In the genomic region with DNA sequence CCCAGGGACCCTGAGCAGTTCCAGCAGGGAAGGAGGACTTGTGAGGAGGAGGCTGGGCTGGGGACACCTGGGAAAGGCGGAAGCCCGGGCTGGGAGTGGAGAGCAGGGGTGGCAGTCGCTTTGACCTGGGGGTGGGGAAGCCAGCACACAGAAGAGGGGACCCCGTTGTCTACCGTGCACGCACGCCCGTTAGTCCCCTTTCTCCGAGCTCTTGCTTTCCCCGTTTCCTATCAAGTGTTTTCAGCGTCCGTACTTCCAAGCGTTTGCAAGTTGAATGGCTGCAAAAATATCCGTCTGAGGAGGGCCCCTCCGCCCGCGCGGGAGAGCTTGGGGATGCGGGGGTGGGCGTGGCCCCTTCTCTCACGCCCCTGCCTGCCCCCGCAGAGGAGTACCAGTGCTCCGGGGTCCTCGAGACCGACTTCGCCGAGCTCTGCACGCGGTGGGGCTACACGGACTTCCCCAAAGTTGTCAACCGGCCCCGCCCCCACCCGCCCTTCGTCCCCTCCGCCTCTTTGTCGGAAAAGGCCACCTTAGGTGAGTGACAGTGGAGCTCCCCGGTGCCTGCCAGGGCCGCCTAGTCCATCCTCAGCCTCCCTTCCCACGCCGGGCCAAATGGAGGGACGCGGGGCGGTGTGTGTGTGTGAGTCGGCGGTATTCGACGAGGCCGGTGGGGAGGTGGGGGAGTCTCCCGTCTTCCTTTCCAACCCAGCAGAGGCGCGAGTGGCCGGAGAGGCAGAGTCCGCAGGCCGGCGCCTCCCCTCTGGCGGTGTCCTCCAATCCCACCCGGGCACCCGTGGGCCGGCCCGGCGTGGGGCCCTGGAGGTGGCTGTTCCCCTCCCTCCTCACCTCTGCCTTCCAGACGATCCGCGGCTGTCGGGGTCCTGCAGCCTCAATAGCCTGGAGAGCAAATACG, we compare ENCODE assay signal across 13 cellular contexts. TPM values are rescaled to one million over a fixed set of nuclear protein-coding genes. Genes with fewer than 3 reads are reported as not detected.
DNase-seq lines count a peak whose midpoint lies in the region; ATAC-seq and TF ChIP-seq lines count a peak whose summit lies in the region.
"Had no signal": no experiment of that assay in that cellular context is flagged by ENCODE, and none has a peak within 500 bp of the region (broad histone marks: within the 10 kb centered on the region; RNA-seq: fewer than 3 reads in every experiment).

No MANE protein-coding gene starts in this region.

- H3K4me2 ChIP-seq in skeletal muscle satellite cell (ENCODE audit: low read length), result peak overlapping the region; percentile 15

- TF ChIP-seq CTCF in upper lobe of right lung (IDR thresholded peaks at IDR 0.05), result no peak

- H3K27me3 ChIP-seq in iPS-20b (ENCODE audit: insufficient read depth, low read length), result peaks cover 100% of the 10 kb centered on the region
- peaks cover 81% of the 10 kb centered on the region for H3K27me3 ChIP-seq in skeletal muscle satellite cell (ENCODE audit: control insufficient read depth, insufficient read depth, low read length)
- H3K27me3 ChIP-seq in upper lobe of right lung, result peaks cover 71% of the 10 kb centered on the region

- intact Hi-C loops in upper lobe of right lung (cut with DNase I), result no loop called here

- no peaks in the 10 kb centered on the region for H3K9me3 Mint-ChIP-seq in activated naive CD4-positive, alpha-beta T cell treated with anti-CD3 and anti-CD28 coated beads, Interleukin-2, amount 50 U/mL, for 24 hours
- H3K9me3 Mint-ChIP-seq in activated T-helper 17 cell treated with anti-CD3 and anti-CD28 coated beads, Interleukin-2, amount 50 U/mL, for 72 hours, result no peaks in the 10 kb centered on the region
- H3K9me3 Mint-ChIP-seq in activated naive CD4-positive, alpha-beta T cell treated with anti-CD3 and anti-CD28 coated beads, Interleukin-2, amount 50 U/mL, for 72 hours, result no peaks in the 10 kb centered on the region
- H3K9me3 Mint-ChIP-seq: natural killer cell had no signal

- H3K9ac ChIP-seq in iPS-20b (ENCODE audit: low read depth, low read length), result no peak overlapping the region
- H3K9ac ChIP-seq in skeletal muscle satellite cell (ENCODE audit: low read depth, low read length), result no peak overlapping the region

- H3K36me3 ChIP-seq in iPS-20b (ENCODE audit: insufficient read depth, low read depth, low read length) (no peaks in the 10 kb centered on the region), skeletal muscle satellite cell (ENCODE audit: insufficient read depth, low read length) (no peaks in the 10 kb centered on the region), upper lobe of right lung (no peaks in the 10 kb centered on the region)

- H3K36me3 Mint-ChIP-seq in activated naive CD4-positive, alpha-beta T cell treated with anti-CD3 and anti-CD28 coated beads, Interleukin-2, amount 50 U/mL, for 24 hours, result no peaks in the 10 kb centered on the region
- no peaks in the 10 kb centered on the region for H3K36me3 Mint-ChIP-seq in activated T-helper 17 cell treated with anti-CD3 and anti-CD28 coated beads, Interleukin-2, amount 50 U/mL, for 72 hours (ENCODE audit: low read depth)
- peaks cover 0 to 6% of the 10 kb centered on the region in 2 donors for H3K36me3 Mint-ChIP-seq in activated naive CD4-positive, alpha-beta T cell treated with anti-CD3 and anti-CD28 coated beads, Interleukin-2, amount 50 U/mL, for 72 hours
- H3K36me3 Mint-ChIP-seq: natural killer cell had no signal

- peaks cover 4% of the 10 kb centered on the region; the same call in 1 of the 2 replicates for H3K4me1 ChIP-seq in iPS-20b (ENCODE audit: insufficient read depth, low read length)
- H3K4me1 ChIP-seq in skeletal muscle satellite cell (ENCODE audit: control insufficient read depth, insufficient read depth, low read length), result peaks cover 22% of the 10 kb centered on the region
- H3K4me1 ChIP-seq in upper lobe of right lung, result peaks cover 32% of the 10 kb centered on the region

- no peak overlapping the region for H3K27ac ChIP-seq in iPS-20b (ENCODE audit: low read length)
- no peak overlapping the region for H3K27ac ChIP-seq in upper lobe of right lung

- H3K4me1 Mint-ChIP-seq in activated naive CD4-positive, alpha-beta T cell treated with anti-CD3 and anti-CD28 coated beads, Interleukin-2, amount 50 U/mL, for 24 hours, result peaks cover 11% of the 10 kb centered on the region
- H3K4me1 Mint-ChIP-seq in activated T-helper 17 cell treated with anti-CD3 and anti-CD28 coated beads, Interleukin-2, amount 50 U/mL, for 72 hours, result peaks cover 8% of the 10 kb centered on the region

- no peak for DNase-seq in activated naive CD4-positive, alpha-beta T cell treated with anti-CD3 and anti-CD28 coated beads, Interleukin-2, amount 50 U/mL, for 16 hours
- DNase-seq in activated naive CD4-positive, alpha-beta T cell treated with anti-CD3 and anti-CD28 coated beads, Interleukin-2, amount 50 U/mL, for 72 hours (ENCODE audit: low spot score in 2 of 2), result no peak
- DNase-seq in upper lobe of right lung, result no peak
- DNase-seq: activated CD4-positive, alpha-beta T cell treated with anti-CD3 and anti-CD28 coated beads for 36 hours; activated effector memory CD4-positive, alpha-beta T cell treated with Interleukin-2 at 50 U/mL for 16 hours; natural killer cell; NCI-H1694 had no signal

- peaks cover 64% of the 10 kb centered on the region for H3K27me3 Mint-ChIP-seq in activated naive CD4-positive, alpha-beta T cell treated with anti-CD3 and anti-CD28 coated beads, Interleukin-2, amount 50 U/mL, for 24 hours
- peaks cover 57% of the 10 kb centered on the region for H3K27me3 Mint-ChIP-seq in activated T-helper 17 cell treated with anti-CD3 and anti-CD28 coated beads, Interleukin-2, amount 50 U/mL, for 72 hours

- H3K4me3 ChIP-seq in iPS-20b (ENCODE audit: low read length) (peak overlapping the region; percentile 64), skeletal muscle satellite cell (ENCODE audit: low read length) (no peak overlapping the region), upper lobe of right lung (no peak overlapping the region)

- H3K4me3 Mint-ChIP-seq in activated naive CD4-positive, alpha-beta T cell treated with anti-CD3 and anti-CD28 coated beads, Interleukin-2, amount 50 U/mL, for 24 hours, result peak overlapping the region; percentile 66
- H3K4me3 Mint-ChIP-seq in activated T-helper 17 cell treated with anti-CD3 and anti-CD28 coated beads, Interleukin-2, amount 50 U/mL, for 72 hours, result peak overlapping the region; percentile 33
- H3K4me3 Mint-ChIP-seq: activated CD4-positive, alpha-beta T cell treated with anti-CD3 and anti-CD28 coated beads for 36 hours; natural killer cell had no signal

- ATAC-seq in activated T-helper 17 cell treated with anti-CD3 and anti-CD28 coated beads, Interleukin-2, amount 50 U/mL, for 72 hours (replicated peaks), result no peak
- ATAC-seq in activated naive CD4-positive, alpha-beta T cell treated with anti-CD3 and anti-CD28 coated beads, Interleukin-2, amount 50 U/mL, for 72 hours, result no peak
- no peak for ATAC-seq in upper lobe of right lung
- no peak for ATAC-seq in GM21786 (IDR thresholded peaks at IDR 0.05; ENCODE audit: unreplicated experiment)
- ATAC-seq: activated CD4-positive, alpha-beta T cell treated with anti-CD3 and anti-CD28 coated beads for 36 hours; natural killer cell had no signal

- H3K27ac Mint-ChIP-seq in activated naive CD4-positive, alpha-beta T cell treated with anti-CD3 and anti-CD28 coated beads, Interleukin-2, amount 50 U/mL, for 24 hours, result no peak overlapping the region
- no peak overlapping the region for H3K27ac Mint-ChIP-seq in activated T-helper 17 cell treated with anti-CD3 and anti-CD28 coated beads, Interleukin-2, amount 50 U/mL, for 72 hours
- H3K27ac Mint-ChIP-seq in activated naive CD4-positive, alpha-beta T cell treated with anti-CD3 and anti-CD28 coated beads, Interleukin-2, amount 50 U/mL, for 72 hours, result peak overlapping the region in 1 of 2 donors; percentile 3
- H3K27ac Mint-ChIP-seq: activated CD4-positive, alpha-beta T cell treated with anti-CD3 and anti-CD28 coated beads for 36 hours; natural killer cell had no signal

- H3K9me3 ChIP-seq in iPS-20b (ENCODE audit: insufficient read depth, low read depth, low read length) (no peaks in the 10 kb centered on the region; the same call in 1 of the 2 replicates), skeletal muscle satellite cell (replicated peaks; ENCODE audit: low read length) (no peaks in the 10 kb centered on the region), upper lobe of right lung (no peaks in the 10 kb centered on the region)

RNA-seq across cellular contexts. Expression of a gene that starts 3.4 kb away (rescaled TPM):
- total RNA-seq in activated T-helper 17 cell treated with anti-CD3 and anti-CD28 coated beads, Interleukin-2, amount 50 U/mL, for 72 hours, result not detected
- total RNA-seq in skeletal muscle satellite cell (2012; rRNA removed), result not detected in 2 replicates
- total RNA-seq in activated naive CD4-positive, alpha-beta T cell treated with anti-CD3 and anti-CD28 coated beads, Interleukin-2, amount 50 U/mL, for 72 hours, result not detected
- 0.26 TPM for total RNA-seq in upper lobe of right lung
- total RNA-seq: activated CD4-positive, alpha-beta T cell treated with anti-CD3 and anti-CD28 coated beads for 36 hours; Daoy; natural killer cell had no signal

RNA-seq across cellular contexts. Expression of a gene that starts 30.3 kb away (rescaled TPM):
- not detected for total RNA-seq in activated T-helper 17 cell treated with anti-CD3 and anti-CD28 coated beads, Interleukin-2, amount 50 U/mL, for 72 hours
- 0.22 and 1.8 TPM in 2 replicates for total RNA-seq in skeletal muscle satellite cell (2012; rRNA removed)
- total RNA-seq in activated naive CD4-positive, alpha-beta T cell treated with anti-CD3 and anti-CD28 coated beads, Interleukin-2, amount 50 U/mL, for 72 hours, result under 1 TPM; 0.09 to 0.53 TPM
- 17.9 TPM for total RNA-seq in upper lobe of right lung
- total RNA-seq: activated CD4-positive, alpha-beta T cell treated with anti-CD3 and anti-CD28 coated beads for 36 hours had no signal

Comparison
In these comparisons a context has a peak if more than half of its experiments do, and no peak if none do; other contexts are left out.
1. RNA of a gene that starts 30.3 kb away (total RNA-seq): 17.9 TPM in upper lobe of right lung (single experiment); 0.09 to 0.53 TPM in activated naive CD4-positive, alpha-beta T cell treated with anti-CD3 and anti-CD28 coated beads, Interleukin-2, amount 50 U/mL, for 72 hours and not detected in activated T-helper 17 cell treated with anti-CD3 and anti-CD28 coated beads, Interleukin-2, amount 50 U/mL, for 72 hours; every median in the first group is over 10 times any median in the second.